13 cellular contexts compared by ENCODE assay signal in the genomic region with DNA sequence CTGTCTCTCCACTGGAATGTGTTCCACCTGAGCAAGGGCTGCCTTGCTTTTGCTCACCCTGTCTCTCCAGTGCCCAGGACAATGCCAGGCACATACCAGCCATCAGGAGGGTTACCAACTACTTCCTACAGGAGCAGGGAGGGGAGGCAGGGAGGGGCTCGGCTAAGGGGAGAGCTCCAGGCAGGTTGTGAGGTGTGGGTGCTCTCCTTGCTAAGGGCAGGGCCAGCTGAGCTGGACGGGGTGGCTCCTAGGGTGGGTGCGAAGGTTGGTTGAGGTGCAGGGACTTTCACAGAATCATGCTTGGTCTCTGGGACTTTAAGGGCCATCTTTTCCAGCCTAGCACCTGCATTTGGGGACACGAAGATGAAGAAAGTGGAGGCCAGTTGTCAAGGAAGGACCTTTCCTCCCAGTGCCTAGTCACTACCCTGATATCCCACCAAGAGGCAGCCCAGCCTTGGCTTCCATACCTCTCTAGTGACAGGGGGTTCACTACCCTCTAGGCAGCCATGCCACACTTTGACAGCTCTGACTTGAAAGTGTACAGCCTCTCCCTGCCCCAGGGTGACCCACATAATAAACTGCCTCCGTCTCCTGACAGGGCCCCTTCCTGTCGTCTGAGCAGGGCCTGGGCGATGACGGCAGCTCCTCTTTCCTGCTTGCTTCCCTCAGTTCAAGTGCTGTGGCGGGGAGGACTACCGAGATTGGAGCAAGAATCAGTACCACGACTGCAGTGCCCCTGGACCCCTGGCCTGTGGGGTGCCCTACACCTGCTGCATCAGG. TPM values are rescaled to one million over a fixed set of nuclear protein-coding genes. Genes with fewer than 3 reads are reported as not detected.
DNase-seq lines count a peak whose midpoint lies in the region; ATAC-seq and TF ChIP-seq lines count a peak whose summit lies in the region.
"Had no signal": no experiment of that assay in that cellular context is flagged by ENCODE, and none has a peak within 500 bp of the region (broad histone marks: within the 10 kb centered on the region; RNA-seq: fewer than 3 reads in every experiment).

No MANE protein-coding gene starts in this region.

- WGBS in esophagus squamous epithelium, 2 donors = 65 to 68% methylated on average over 3 to 7 of the region's 11 CpGs

- no peaks in the 10 kb centered on the region for H3K4me1 ChIP-seq in CD8-positive, alpha-beta T cell (ENCODE audit: insufficient read depth, low read length)
- H3K4me1 ChIP-seq in esophagus squamous epithelium = peaks cover 0 to 16% (median 3%) of the 10 kb centered on the region in 3 donors
- H3K4me1 ChIP-seq in mucosa of descending colon (ENCODE audit: low read depth) = no peaks in the 10 kb centered on the region
- H3K4me1 ChIP-seq: HAP-1 had no signal

- no peak overlapping the region for H3K27ac ChIP-seq in CD8-positive, alpha-beta T cell (ENCODE audit: low read depth, low read length)
- H3K27ac ChIP-seq in esophagus squamous epithelium = peak overlapping the region in 3 of 4 donors; percentile 33 to 76 (median 39)
- H3K27ac ChIP-seq: suprapubic skin had no signal

- POLR2A ChIA-PET in CD8-positive, alpha-beta T cell (lab: Charles Lee) = no interaction called here

- H3K9me3 ChIP-seq in CD8-positive, alpha-beta T cell (ENCODE audit: low read length) = no peaks in the 10 kb centered on the region
- H3K9me3 ChIP-seq in esophagus squamous epithelium = no peaks in the 10 kb centered on the region
- H3K9me3 ChIP-seq in mucosa of descending colon = no peaks in the 10 kb centered on the region
- H3K9me3 ChIP-seq: HAP-1, suprapubic skin had no signal

- no peaks in the 10 kb centered on the region for H3K36me3 ChIP-seq in CD8-positive, alpha-beta T cell (ENCODE audit: insufficient read depth, low read length)
- H3K36me3 ChIP-seq in esophagus squamous epithelium (no peaks in the 10 kb centered on the region), mucosa of descending colon (ENCODE audit: low read depth) (peaks cover 4% of the 10 kb centered on the region)
- H3K36me3 ChIP-seq: HAP-1, suprapubic skin had no signal

- H3K27me3 Mint-ChIP-seq in CD8-positive, alpha-beta T cell (ENCODE audit: low read depth) = no peaks in the 10 kb centered on the region

- no peak for TF ChIP-seq CTCF in CD8-positive, alpha-beta T cell (IDR thresholded peaks at IDR 0.05)
- TF ChIP-seq CTCF in esophagus squamous epithelium (IDR thresholded peaks at IDR 0.05) (no peak), mucosa of descending colon (IDR thresholded peaks at IDR 0.05) (no peak), omental fat pad (IDR thresholded peaks at IDR 0.05) (no peak)

- no peak overlapping the region for H3K4me3 ChIP-seq in CD8-positive, alpha-beta T cell (ENCODE audit: low read depth, low read length)
- H3K4me3 ChIP-seq in esophagus squamous epithelium = no peak overlapping the region
- H3K4me3 ChIP-seq in mucosa of descending colon = no peak overlapping the region
- H3K4me3 ChIP-seq: HAP-1, lung, suprapubic skin had no signal

- no peaks in the 10 kb centered on the region for H3K9me3 Mint-ChIP-seq in CD8-positive, alpha-beta T cell

- intact Hi-C loops in CD8-positive, alpha-beta T cell (cut with DNase I, micrococcal nuclease) = no loop called here
- intact Hi-C loops in esophagus squamous epithelium (cut with DNase I) (loop anchor here (5.0 kb wide), 1 partner anchor 80 kb away; a partner anchor contains a TSS), sciatic nerve (cut with DNase I) (no loop called here), mucosa of descending colon (cut with DNase I, micrococcal nuclease) (no loop called here)

- H3K27ac Mint-ChIP-seq in CD8-positive, alpha-beta T cell = no peak overlapping the region

- no peak for DNase-seq in CD8-positive, alpha-beta T cell
- DNase-seq in UCSD-AML1 (lab: John Stamatoyannopoulos, UW; ENCODE audit: unreplicated experiment) (peak; percentile 59), esophagus squamous epithelium (lab: John Stamatoyannopoulos, UW) (no peak), sciatic nerve (ENCODE audit: low spot score) (peak; percentile 52), mucosa of descending colon (no peak), omental fat pad (ENCODE audit: low spot score) (no peak), ecto neural progenitor cell (ENCODE audit: low spot score) (no peak)
- DNase-seq: KG1, NCI-H146 had no signal

- TF ChIP-seq POLR2A in esophagus squamous epithelium (IDR thresholded peaks at IDR 0.05) = no peak

- H3K36me3 Mint-ChIP-seq in CD8-positive, alpha-beta T cell = no peaks in the 10 kb centered on the region

- peaks cover 3% of the 10 kb centered on the region for H3K4me1 Mint-ChIP-seq in CD8-positive, alpha-beta T cell (ENCODE audit: low read depth)

- CTCF ChIA-PET in CD8-positive, alpha-beta T cell (lab: Charles Lee) = interaction anchor here (0.9 to 1.6 kb wide), 3 partner anchors 9 to 160 kb away, joined by 3 to 7 read pairs (median 5); no protein-coding TSS in a partner anchor

- ATAC-seq in CD8-positive, alpha-beta T cell = peak; percentile 40
- ATAC-seq in sciatic nerve (no peak), mucosa of descending colon (no peak), omental fat pad (ENCODE audit: low FRiP score) (no peak), HG03045 (IDR thresholded peaks at IDR 0.05; ENCODE audit: unreplicated experiment) (no peak)

- no peak overlapping the region for H3K4me3 Mint-ChIP-seq in CD8-positive, alpha-beta T cell

- no peaks in the 10 kb centered on the region for H3K27me3 ChIP-seq in CD8-positive, alpha-beta T cell (ENCODE audit: insufficient read depth, low read length)
- no peaks in the 10 kb centered on the region for H3K27me3 ChIP-seq in esophagus squamous epithelium
- H3K27me3 ChIP-seq: suprapubic skin had no signal

RNA-seq across cellular contexts. Expression of a gene that starts 46.5 kb away (rescaled TPM):
- 1 to 10 TPM; 1.9 to 2.6 TPM for total RNA-seq in CD8-positive, alpha-beta T cell
- total RNA-seq in esophagus squamous epithelium = 10 to 100 TPM in 3 of 4 donors, 1 to 10 TPM in 1; 3.6 to 24.0 (median 18.5) TPM
- 103 TPM for total RNA-seq in sciatic nerve
- 100 to 1,000 TPM; 118 to 183 (median 139) TPM for total RNA-seq in mucosa of descending colon
- 100 to 1,000 TPM in 1 of 4 donors, 10 to 100 TPM in 3; 45.6 to 141 (median 72.5) TPM for total RNA-seq in omental fat pad

Comparison
In these comparisons a context has a peak if more than half of its experiments do, and no peak if none do; other contexts are left out.
1. DNase-seq: peak in UCSD-AML1 (single experiment) and sciatic nerve (single experiment); none in CD8-positive, alpha-beta T cell (0 of 7), esophagus squamous epithelium (single experiment), mucosa of descending colon (0 of 3), omental fat pad (single experiment) and ecto neural progenitor cell (single experiment).